In the genomic region with DNA sequence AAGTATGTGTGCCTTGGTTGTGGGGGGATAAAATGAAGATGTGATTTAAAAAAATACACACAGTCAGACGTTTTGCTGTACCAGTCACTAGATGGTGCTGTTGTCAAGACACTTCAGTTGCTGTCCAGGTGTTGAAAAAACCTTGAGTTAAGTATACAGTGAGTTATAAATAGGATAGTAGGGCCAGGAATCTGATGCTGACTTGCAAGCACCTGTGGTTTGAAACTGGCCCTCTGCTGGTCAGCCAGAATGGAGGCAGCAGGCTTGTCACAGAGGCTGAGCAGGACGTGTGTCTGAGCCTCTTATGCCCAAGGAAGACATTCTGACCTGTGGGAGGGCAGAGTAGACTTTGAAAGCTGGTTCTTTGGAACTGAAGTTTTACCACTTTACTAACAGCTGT, we compare ENCODE assay signal across 1 cellular context.
TF ChIP-seq lines count a peak whose summit lies in the region.

No MANE protein-coding gene starts in this region.

TF ChIP-seq in HEK293, 187 proteins besides CTCF, POLR2A, EP300 and RAD21 (continued from another document):
- TF ChIP-seq, protein P1, sequence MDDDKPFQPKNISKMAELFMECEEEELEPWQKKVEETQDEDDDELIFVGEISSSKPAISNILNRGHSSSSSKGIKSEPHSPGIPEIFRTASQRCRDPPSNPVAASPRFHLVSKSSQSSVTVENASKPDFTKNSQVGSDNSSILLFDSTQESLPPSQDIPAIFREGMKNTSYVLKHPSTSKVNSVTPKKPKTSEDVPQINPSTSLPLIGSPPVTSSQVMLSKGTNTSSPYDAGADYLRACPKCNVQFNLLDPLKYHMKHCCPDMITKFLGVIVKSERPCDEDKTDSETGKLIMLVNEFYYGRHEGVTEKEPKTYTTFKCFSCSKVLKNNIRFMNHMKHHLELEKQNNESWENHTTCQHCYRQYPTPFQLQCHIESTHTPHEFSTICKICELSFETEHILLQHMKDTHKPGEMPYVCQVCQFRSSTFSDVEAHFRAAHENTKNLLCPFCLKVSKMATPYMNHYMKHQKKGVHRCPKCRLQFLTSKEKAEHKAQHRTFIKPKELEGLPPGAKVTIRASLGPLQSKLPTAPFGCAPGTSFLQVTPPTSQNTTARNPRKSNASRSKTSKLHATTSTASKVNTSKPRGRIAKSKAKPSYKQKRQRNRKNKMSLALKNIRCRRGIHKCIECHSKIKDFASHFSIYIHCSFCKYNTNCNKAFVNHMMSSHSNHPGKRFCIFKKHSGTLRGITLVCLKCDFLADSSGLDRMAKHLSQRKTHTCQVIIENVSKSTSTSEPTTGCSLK (tag by site-specific recombination; IDR thresholded peaks at IDR 0.05), result no peak
- TF ChIP-seq ZFP69B (tag by site-specific recombination; IDR thresholded peaks at IDR 0.05) (no peak), ZNF654 (tag by site-specific recombination; IDR thresholded peaks at IDR 0.05; ENCODE audit: low read depth) (peak; percentile 86)
- TF ChIP-seq, protein P2, sequence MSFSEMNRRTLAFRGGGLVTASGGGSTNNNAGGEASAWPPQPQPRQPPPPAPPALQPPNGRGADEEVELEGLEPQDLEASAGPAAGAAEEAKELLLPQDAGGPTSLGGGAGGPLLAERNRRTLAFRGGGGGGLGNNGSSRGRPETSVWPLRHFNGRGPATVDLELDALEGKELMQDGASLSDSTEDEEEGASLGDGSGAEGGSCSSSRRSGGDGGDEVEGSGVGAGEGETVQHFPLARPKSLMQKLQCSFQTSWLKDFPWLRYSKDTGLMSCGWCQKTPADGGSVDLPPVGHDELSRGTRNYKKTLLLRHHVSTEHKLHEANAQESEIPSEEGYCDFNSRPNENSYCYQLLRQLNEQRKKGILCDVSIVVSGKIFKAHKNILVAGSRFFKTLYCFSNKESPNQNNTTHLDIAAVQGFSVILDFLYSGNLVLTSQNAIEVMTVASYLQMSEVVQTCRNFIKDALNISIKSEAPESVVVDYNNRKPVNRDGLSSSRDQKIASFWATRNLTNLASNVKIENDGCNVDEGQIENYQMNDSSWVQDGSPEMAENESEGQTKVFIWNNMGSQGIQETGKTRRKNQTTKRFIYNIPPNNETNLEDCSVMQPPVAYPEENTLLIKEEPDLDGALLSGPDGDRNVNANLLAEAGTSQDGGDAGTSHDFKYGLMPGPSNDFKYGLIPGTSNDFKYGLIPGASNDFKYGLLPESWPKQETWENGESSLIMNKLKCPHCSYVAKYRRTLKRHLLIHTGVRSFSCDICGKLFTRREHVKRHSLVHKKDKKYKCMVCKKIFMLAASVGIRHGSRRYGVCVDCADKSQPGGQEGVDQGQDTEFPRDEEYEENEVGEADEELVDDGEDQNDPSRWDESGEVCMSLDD (tag by site-specific recombination; IDR thresholded peaks at IDR 0.05), result no peak
- TF ChIP-seq, protein P3, sequence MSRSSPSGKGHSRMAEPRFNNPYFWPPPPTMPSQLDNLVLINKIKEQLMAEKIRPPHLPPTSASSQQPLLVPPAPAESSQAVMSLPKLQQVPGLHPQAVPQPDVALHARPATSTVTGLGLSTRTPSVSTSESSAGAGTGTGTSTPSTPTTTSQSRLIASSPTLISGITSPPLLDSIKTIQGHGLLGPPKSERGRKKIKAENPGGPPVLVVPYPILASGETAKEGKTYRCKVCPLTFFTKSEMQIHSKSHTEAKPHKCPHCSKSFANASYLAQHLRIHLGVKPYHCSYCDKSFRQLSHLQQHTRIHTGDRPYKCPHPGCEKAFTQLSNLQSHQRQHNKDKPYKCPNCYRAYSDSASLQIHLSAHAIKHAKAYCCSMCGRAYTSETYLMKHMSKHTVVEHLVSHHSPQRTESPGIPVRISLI (tag by site-specific recombination; IDR thresholded peaks at IDR 0.05), result peak; percentile 73; the same call in 1 of the 2 replicates
